ENCODE assay signal across 27 cellular contexts in the genomic region with DNA sequence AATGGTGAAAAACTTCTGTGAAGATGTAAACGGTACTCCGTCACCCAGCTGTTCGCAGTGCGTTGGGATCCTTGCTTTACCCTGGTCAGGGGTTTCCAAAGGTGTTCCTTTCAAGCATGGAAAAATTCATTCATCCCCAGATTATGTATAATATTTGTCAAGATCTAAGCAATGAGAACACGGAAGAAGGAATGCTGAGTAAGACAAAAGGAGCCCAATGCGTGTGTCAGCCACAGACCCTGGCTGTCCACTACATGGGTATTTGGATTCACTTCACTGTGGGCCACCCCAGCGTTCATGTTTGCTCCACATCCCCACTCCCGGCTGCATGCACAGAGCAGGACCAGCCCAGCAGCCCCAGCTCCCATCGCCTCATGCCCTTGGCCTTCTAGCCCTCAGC.
"Had no signal": no experiment of that assay in that cellular context is flagged by ENCODE, and none has a peak within 500 bp of the region (broad histone marks: within the 10 kb centered on the region; RNA-seq: fewer than 3 reads in every experiment).

No MANE protein-coding gene starts in this region.

- ATAC-seq: left colon; left lung; natural killer cell; sciatic nerve; stimulated activated effector memory CD8-positive, alpha-beta T cell treated with anti-CD3 and anti-CD28 coated beads, Interleukin-12 subunit alpha, Interleukin-12 subunit beta, amount 100 ng/mL, for 72 hours had no signal

- H3K4me1 ChIP-seq: left lung, lower lobe of right lung, neural progenitor cell, right atrium auricular region, spleen, suprapubic skin, tibial artery, upper lobe of right lung had no signal

- H3K27me3 ChIP-seq: left lung, neural progenitor cell, ovary, right atrium auricular region, suprapubic skin, tibial artery, upper lobe of right lung had no signal

- H3K4me3 ChIP-seq: left lung, lower lobe of right lung, neural progenitor cell, ovary, right atrium auricular region, skin epidermis, spleen, suprapubic skin, thoracic aorta, tibial artery, upper lobe of right lung had no signal

- FAIRE-seq: islet of Langerhans, kidney, urothelium cell line had no signal

- H2AFZ ChIP-seq: neural progenitor cell had no signal

- H3K9ac ChIP-seq: neural progenitor cell had no signal

- H3K36me3 ChIP-seq: left lung, lower lobe of right lung, neural progenitor cell, ovary, right atrium auricular region, spleen, suprapubic skin, thoracic aorta, tibial artery, upper lobe of right lung had no signal

- DNase-seq: hypothalamus; immature natural killer cell; kidney; left colon; left lung; lower lobe of right lung; mammary epithelial cell; mesendoderm; naive B cell; natural killer cell; nephron progenitor cell; ovary; spleen; stimulated activated CD4-positive, alpha-beta T cell treated with anti-CD3 and anti-CD28 coated beads, Interleukin-4, amount 100 ng/mL, for 24 hours; stimulated activated naive CD4-positive, alpha-beta T cell; tibial artery; trophoblast cell; upper lobe of right lung had no signal

- H3K9me3 ChIP-seq: left lung, lower lobe of right lung, ovary, right atrium auricular region, spleen, suprapubic skin, thoracic aorta, tibial artery, upper lobe of right lung had no signal

- H3K27ac ChIP-seq: left lung, lower lobe of right lung, neural progenitor cell, ovary, right atrium auricular region, skin epidermis, spleen, suprapubic skin, thoracic aorta, tibial artery, upper lobe of right lung had no signal

- H3K4me2 ChIP-seq: neural progenitor cell had no signal
